ENCODE assay signal across 9 cellular contexts in genomic region chr3:28050895-28051294, GRCh38.
DNase-seq lines count a peak whose midpoint lies in the region; ATAC-seq, FAIRE-seq and TF ChIP-seq lines count a peak whose summit lies in the region.
"Had no signal": no experiment of that assay in that cellular context is flagged by ENCODE, and none has a peak within 500 bp of the region (broad histone marks: within the 10 kb centered on the region; RNA-seq: fewer than 3 reads in every experiment).

No MANE protein-coding gene starts in this region.

- H2AFZ ChIP-seq in osteoblast (ENCODE audit: low read length) (no peak overlapping the region), neuronal stem cell (ENCODE audit: low read length) (no peak overlapping the region)

- H2AK5ac ChIP-seq in neuronal stem cell (ENCODE audit: low read depth, low read length) = no peak overlapping the region

- FAIRE-seq in pancreas (lab: Jason Lieb, UNC) = no peak
- FAIRE-seq: TTC549 had no signal

- H3K4ac ChIP-seq in neuronal stem cell (ENCODE audit: low read length) = no peak overlapping the region

- H4K8ac ChIP-seq in neuronal stem cell (ENCODE audit: low read depth, low read length) = no peak overlapping the region

- no peak overlapping the region for H3K18ac ChIP-seq in neuronal stem cell (ENCODE audit: low read length)

- no peak overlapping the region for H2BK15ac ChIP-seq in neuronal stem cell (ENCODE audit: low read length)

- intact Hi-C loops in pancreas (cut with DNase I) = no loop called here

- H3K4me3 ChIP-seq in osteoblast (ENCODE audit: insufficient read depth, low read length) = no peak overlapping the region
- H3K4me3 ChIP-seq in neuronal stem cell (ENCODE audit: low read length in 2 of 2) = no peak overlapping the region
- H3K4me3 ChIP-seq in pancreas = no peak overlapping the region

- no peak overlapping the region for H2BK120ac ChIP-seq in neuronal stem cell (ENCODE audit: low read depth, low read length)

- TF ChIP-seq CTCF in osteoblast (IDR thresholded peaks at IDR 0.05; ENCODE audit: extremely low read depth, low read depth, low read length) (no peak), pancreas (IDR thresholded peaks at IDR 0.05) (no peak)

- no peak overlapping the region for H3K14ac ChIP-seq in neuronal stem cell (ENCODE audit: low read length)

- H2BK12ac ChIP-seq in neuronal stem cell (ENCODE audit: low read length) = no peak overlapping the region

- no peak overlapping the region for H2BK5ac ChIP-seq in neuronal stem cell (ENCODE audit: low read length)

- no peak overlapping the region for H3K23ac ChIP-seq in neuronal stem cell (ENCODE audit: low read depth, low read length, poor library complexity)

- DNase-seq in EL = peak; percentile 59
- DNase-seq in LoVo (ENCODE audit: low spot score) = peak; percentile 82
- peak; percentile 34 for DNase-seq in activated T-cell treated with anti-CD3 and anti-CD28 coated beads, Interleukin-2, amount 50 U/mL, for 48 hours
- peak; percentile 47 for DNase-seq in osteoblast (ENCODE audit: insufficient read length, low spot score, missing footprints)
- no peak for DNase-seq in neuronal stem cell (ENCODE audit: low spot score)
- DNase-seq in pancreas = no peak
- DNase-seq in NCI-H146 treated with DMSO at 0.1 percent for 48 hours (lab: John Stamatoyannopoulos, UW; ENCODE audit: unreplicated experiment) = no peak

- peaks cover 24% of the 10 kb centered on the region for H3K4me1 ChIP-seq in osteoblast (ENCODE audit: insufficient read depth, low read length)
- H3K4me1 ChIP-seq in neuronal stem cell (ENCODE audit: control insufficient read depth in 2 of 2, insufficient read depth in 1 of 2, low read depth in 1 of 2, low read length in 2 of 2) = no peaks in the 10 kb centered on the region
- H3K4me1 ChIP-seq in pancreas = no peaks in the 10 kb centered on the region

- no peaks in the 10 kb centered on the region for H3K79me1 ChIP-seq in neuronal stem cell (ENCODE audit: low read depth, low read length)

- no CpG with 5 or more reads among the region's 2 CpGs for WGBS in neuronal stem cell (ENCODE audit: extremely low coverage in 2 of 2, insufficient read length in 2 of 2, insufficient replicate concordance in 1 of 2), 2 donors
- 32 to 35% methylated on average over 2 of the region's 2 CpGs for WGBS in pancreas, 2 donors

- no peaks in the 10 kb centered on the region for H4K20me1 ChIP-seq in osteoblast (ENCODE audit: insufficient read depth, low read length)

- H3K27me3 ChIP-seq in osteoblast (ENCODE audit: insufficient read depth, low read length) = peaks cover 3% of the 10 kb centered on the region
- H3K27me3 ChIP-seq in neuronal stem cell (ENCODE audit: control insufficient read depth in 3 of 3, insufficient read depth in 3 of 3, low read depth in 1 of 3, low read length in 3 of 3) = no peaks in the 10 kb centered on the region
- H3K27me3 ChIP-seq in pancreas = no peaks in the 10 kb centered on the region

- no peak overlapping the region for H3K9ac ChIP-seq in neuronal stem cell (ENCODE audit: low read depth, low read length, poor library complexity)

- no peak overlapping the region for H4K91ac ChIP-seq in neuronal stem cell (ENCODE audit: low read depth, low read length, poor library complexity)

- ATAC-seq in pancreas (no peak), HG03469 (IDR thresholded peaks at IDR 0.05; ENCODE audit: unreplicated experiment) (no peak)

- H3K36me3 ChIP-seq in osteoblast (ENCODE audit: insufficient read depth, low read length) = no peaks in the 10 kb centered on the region
- H3K36me3 ChIP-seq in neuronal stem cell (replicated peaks in 1 of 2; ENCODE audit: control insufficient read depth in 2 of 2, insufficient read depth in 2 of 2, low read length in 2 of 2) = no peaks in the 10 kb centered on the region
- H3K36me3 ChIP-seq in pancreas = no peaks in the 10 kb centered on the region

- H3K4me2 ChIP-seq in osteoblast (ENCODE audit: insufficient read depth, low read length) = no peak overlapping the region
- no peak overlapping the region for H3K4me2 ChIP-seq in neuronal stem cell (ENCODE audit: insufficient read depth, low read length, poor library complexity, severe bottlenecking)

- H3K9me3 ChIP-seq in osteoblast (ENCODE audit: low read depth, low read length) = no peaks in the 10 kb centered on the region
- H3K9me3 ChIP-seq in neuronal stem cell (replicated peaks in 1 of 2; ENCODE audit: control insufficient read depth in 2 of 2, insufficient read depth in 1 of 2, low read depth in 1 of 2, low read length in 2 of 2) = no peaks in the 10 kb centered on the region
- H3K9me3 ChIP-seq in pancreas = no peaks in the 10 kb centered on the region

- H3K79me2 ChIP-seq in osteoblast (ENCODE audit: insufficient read depth, low read length) = no peaks in the 10 kb centered on the region

- H3K27ac ChIP-seq in osteoblast (ENCODE audit: low read depth, low read length) (no peak overlapping the region), neuronal stem cell (replicated peaks; ENCODE audit: low read length) (no peak overlapping the region), pancreas (no peak overlapping the region)

Comparison
In these comparisons a context has a peak if more than half of its experiments do, and no peak if none do; other contexts are left out.
1. DNase-seq: peak in EL (single experiment), LoVo (single experiment), activated T-cell treated with anti-CD3 and anti-CD28 coated beads, Interleukin-2, amount 50 U/mL, for 48 hours (2 of 2) and osteoblast (single experiment); none in neuronal stem cell (single experiment), pancreas (0 of 6) and NCI-H146 treated with DMSO at 0.1 percent for 48 hours (single experiment).